In genomic region chr10:127945335-127945734, GRCh38 we compare ENCODE assay signal across 8 cellular contexts. TPM values are rescaled to one million over a fixed set of nuclear protein-coding genes. Genes with fewer than 3 reads are reported as not detected.
DNase-seq lines count a peak whose midpoint lies in the region; ATAC-seq and TF ChIP-seq lines count a peak whose summit lies in the region.

No MANE protein-coding gene starts in this region.

- TF ChIP-seq CTCF in nephron progenitor cell (IDR thresholded peaks at IDR 0.05), result no peak

- H3K36me3 Mint-ChIP-seq in memory B cell, result no peaks in the 10 kb centered on the region
- H3K36me3 Mint-ChIP-seq in nephron progenitor cell (ENCODE audit: low read depth), result no peaks in the 10 kb centered on the region

- DNase-seq in G401 (ENCODE audit: low spot score) (peak; percentile 84), HT1080 (ENCODE audit: low read depth) (peak; percentile 91), amniotic epithelial cell (ENCODE audit: low read depth) (peak; percentile 32), memory B cell (ENCODE audit: low spot score in 2 of 2) (peak in 1 of 2 donors; percentile 4), nephron progenitor cell (no peak), NCI-H146 (lab: John Stamatoyannopoulos, UW) (no peak)
- no peak for DNase-seq in NK-92 treated with Interleukin-12 subunit alpha and Interleukin-12 subunit beta, amount 100 ng/mL, for 24 hours (lab: John Stamatoyannopoulos, UW)

- peaks cover 17% of the 10 kb centered on the region for H3K4me1 Mint-ChIP-seq in memory B cell
- peaks cover 6% of the 10 kb centered on the region for H3K4me1 Mint-ChIP-seq in nephron progenitor cell

- H3K27me3 Mint-ChIP-seq in memory B cell, result peaks cover 7% of the 10 kb centered on the region
- H3K27me3 Mint-ChIP-seq in nephron progenitor cell (ENCODE audit: low read depth, poor library complexity), result peaks cover 13% of the 10 kb centered on the region

- peak; percentile 59 for ATAC-seq in memory B cell (ENCODE audit: low read depth)
- no peak for ATAC-seq in HG02642 (IDR thresholded peaks at IDR 0.05; ENCODE audit: poor library complexity, unreplicated experiment)

- in situ Hi-C loops in G401 (cut with HindIII; ENCODE audit: low sequenced_read_pairs), result no loop called here

- H3K4me3 Mint-ChIP-seq in memory B cell (no peak overlapping the region), nephron progenitor cell (no peak overlapping the region)

- H3K9me3 Mint-ChIP-seq in memory B cell (peaks cover 3% of the 10 kb centered on the region), nephron progenitor cell (no peaks in the 10 kb centered on the region)

- H3K27ac Mint-ChIP-seq in memory B cell (peak overlapping the region; percentile 1), nephron progenitor cell (no peak overlapping the region)

RNA-seq across cellular contexts. Expression of gene PTPRE, which starts 38.4 kb away (rescaled TPM):
- not detected in 2 replicates for total RNA-seq in G401 (2014; rRNA removed; shearing (Covaris generic))
- 24.6 and 32.0 TPM in 2 replicates for total RNA-seq in HT1080 (2014; rRNA removed; shearing (Covaris generic))
- 10.1 and 14.3 TPM in 2 replicates for polyA plus RNA-seq in HT1080 (2015; cell fraction: cytosol; rRNA removed)
- polyA plus RNA-seq in HT1080 (2015; cell fraction: nucleus; rRNA removed), result 23.4 and 33.9 TPM in 2 replicates

RNA-seq across cellular contexts. Expression of gene CLRN3, which starts 52.6 kb away (rescaled TPM):
- not detected in 2 replicates for total RNA-seq in G401 (2014; rRNA removed; shearing (Covaris generic))
- not detected in 2 replicates for total RNA-seq in HT1080 (2014; rRNA removed; shearing (Covaris generic))
- not detected in 2 replicates for polyA plus RNA-seq in HT1080 (2015; cell fraction: cytosol; rRNA removed)
- not detected in 2 replicates for polyA plus RNA-seq in HT1080 (2015; cell fraction: nucleus; rRNA removed)

Comparison
In these comparisons a context has a peak if more than half of its experiments do, and no peak if none do; other contexts are left out.
1. DNase-seq: peak in G401 (single experiment), HT1080 (single experiment) and amniotic epithelial cell (single experiment); none in nephron progenitor cell (single experiment), NK-92 treated with Interleukin-12 subunit alpha and Interleukin-12 subunit beta, amount 100 ng/mL, for 24 hours (single experiment) and NCI-H146 (single experiment).
2. RNA of gene PTPRE, which starts 38.4 kb away (total RNA-seq): 24.6 to 32.0 TPM in HT1080; not detected in G401; every median in the first group is over 10 times any median in the second.